In the genomic region with DNA sequence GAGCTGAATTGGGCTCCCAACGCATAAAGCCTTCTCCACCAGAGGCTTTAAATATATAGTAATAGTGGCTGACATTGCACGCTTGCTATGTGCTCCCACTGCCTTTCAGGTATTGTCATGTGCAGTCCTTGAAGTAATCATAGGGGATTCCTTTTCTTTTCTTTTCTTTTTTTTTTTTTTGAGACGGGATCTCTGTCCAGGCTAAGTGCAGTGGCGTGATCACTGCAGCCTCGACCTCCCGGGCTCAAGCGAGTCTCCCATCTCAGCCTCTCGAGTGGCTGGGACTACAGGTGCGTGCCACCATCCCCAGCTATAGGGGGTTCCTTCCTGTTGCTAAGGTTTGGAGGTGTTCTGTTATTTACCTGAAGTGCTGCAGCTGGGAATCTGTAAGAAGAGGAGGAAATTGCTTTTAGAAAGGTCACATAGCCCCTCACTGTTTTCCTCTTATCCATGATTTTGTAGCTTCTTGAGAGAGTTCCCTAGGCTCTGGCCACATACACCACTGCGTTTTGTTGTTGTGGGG, we compare ENCODE assay signal across 10 cellular contexts. TPM values are rescaled to one million over a fixed set of nuclear protein-coding genes. Genes with fewer than 3 reads are reported as not detected.
DNase-seq lines count a peak whose midpoint lies in the region; ATAC-seq, FAIRE-seq and TF ChIP-seq lines count a peak whose summit lies in the region.
"Had no signal": no experiment of that assay in that cellular context is flagged by ENCODE, and none has a peak within 500 bp of the region (broad histone marks: within the 10 kb centered on the region; RNA-seq: fewer than 3 reads in every experiment).

No MANE protein-coding gene starts in this region.

- H3K9me3 ChIP-seq in K562 (replicated peaks; ENCODE audit: control insufficient read depth, insufficient read depth, low read depth, low read length) (no peaks in the 10 kb centered on the region), lower lobe of right lung (no peaks in the 10 kb centered on the region), transverse colon (no peaks in the 10 kb centered on the region)

- H4K20me1 ChIP-seq in K562 (replicated peaks; ENCODE audit: control insufficient read depth, insufficient read depth, low read length), result peaks cover 9% of the 10 kb centered on the region

- POLR2A ChIA-PET in K562 (lab: Yijun Ruan, JAX), result interaction anchor here (0.7 to 2.7 kb wide), 15 partner anchors 8 to 317 kb away, joined by 3 to 31 read pairs (median 10); a partner anchor contains a TSS

- H3K27ac Mint-ChIP-seq in activated T-cell treated with anti-CD3 and anti-CD28 coated beads, Interleukin-2, amount 50 U/mL, for 24 hours, result peak overlapping the region; percentile 100

- peaks cover 43% of the 10 kb centered on the region for H3K4me1 Mint-ChIP-seq in activated T-cell treated with anti-CD3 and anti-CD28 coated beads, Interleukin-2, amount 50 U/mL, for 24 hours (ENCODE audit: low read depth)

- H3K4me1 ChIP-seq in K562 (replicated peaks in 1 of 2; ENCODE audit: control insufficient read depth in 2 of 2, insufficient read depth in 2 of 2, low read length in 2 of 2) (peaks cover 14 to 18% of the 10 kb centered on the region in 2 experiments; a peak in 4 of 5 replicates), lower lobe of right lung (peaks cover 42% of the 10 kb centered on the region), transverse colon (peaks cover 16 to 27% (median 21%) of the 10 kb centered on the region in 4 donors)

- TF ChIP-seq EP300 in K562 (IDR thresholded peaks at IDR 0.05; ENCODE audit: low read length) (no peak), transverse colon (IDR thresholded peaks at IDR 0.05; ENCODE audit: low read depth) (no peak)

- FAIRE-seq in K562 (lab: Jason Lieb, UNC), result no peak
- FAIRE-seq: urothelium cell line had no signal

- H3K27me3 ChIP-seq in K562 (ENCODE audit: control insufficient read depth in 2 of 2, insufficient read depth in 2 of 2, low read length in 2 of 2) (no peaks in the 10 kb centered on the region), lower lobe of right lung (ENCODE audit: low read depth) (no peaks in the 10 kb centered on the region), transverse colon (no peaks in the 10 kb centered on the region)

- H2AFZ ChIP-seq in K562 (ENCODE audit: low read depth, low read length), result no peak overlapping the region

- peak overlapping the region; percentile 98 for H3K4me3 Mint-ChIP-seq in activated T-cell treated with anti-CD3 and anti-CD28 coated beads, Interleukin-2, amount 50 U/mL, for 24 hours

- H3K9me3 Mint-ChIP-seq in activated T-cell treated with anti-CD3 and anti-CD28 coated beads, Interleukin-2, amount 50 U/mL, for 24 hours, result no peaks in the 10 kb centered on the region

- peaks cover 61% of the 10 kb centered on the region for H3K36me3 ChIP-seq in K562 (ENCODE audit: control insufficient read depth, insufficient read depth, low read length)
- peaks cover 49% of the 10 kb centered on the region for H3K36me3 ChIP-seq in lower lobe of right lung
- H3K36me3 ChIP-seq in transverse colon, result peaks cover 0 to 31% (median 17%) of the 10 kb centered on the region in 4 donors

- TF ChIP-seq RAD21 in K562 (CRISPR knock-in tag; conservative IDR thresholded peaks at IDR 0.05 in 1 of 2, IDR thresholded peaks at IDR 0.05 in 1 of 2), result no peak

- DNase-seq in activated T-cell treated with anti-CD3 and anti-CD28 coated beads, Interleukin-2, amount 50 U/mL, for 24 hours, result no peak
- DNase-seq in activated T-cell treated with anti-CD3 and anti-CD28 coated beads, Interleukin-2, amount 50 U/mL, for 1 hour, result no peak
- DNase-seq in K562 (ENCODE audit: extremely low read depth in 1 of 4, low spot score in 3 of 4), result no peak
- DNase-seq in lower lobe of right lung, result no peak
- no peak for DNase-seq in transverse colon
- DNase-seq in NCI-H526 treated with DMSO at 0.1 percent for 48 hours (lab: John Stamatoyannopoulos, UW), result no peak
- no peak for DNase-seq in stimulated activated CD4-positive, alpha-beta T cell treated with anti-CD3 and anti-CD28 coated beads, Interleukin-4, amount 100 ng/mL, for 1 hour
- DNase-seq: cortex of kidney had no signal

- peaks cover 68% of the 10 kb centered on the region for H3K36me3 Mint-ChIP-seq in activated T-cell treated with anti-CD3 and anti-CD28 coated beads, Interleukin-2, amount 50 U/mL, for 24 hours (ENCODE audit: low read depth)

- H3K4me3 ChIP-seq in K562 (peak overlapping the region; percentile 93), lower lobe of right lung (peak overlapping the region; percentile 89), transverse colon (peak overlapping the region; percentile 62 to 91 (median 71))

- ATAC-seq in K562 (no peak), lower lobe of right lung (no peak), GM18858 (IDR thresholded peaks at IDR 0.05; ENCODE audit: unreplicated experiment) (no peak)

- H3K9me1 ChIP-seq in K562 (ENCODE audit: control insufficient read depth, insufficient read depth, low read length), result no peaks in the 10 kb centered on the region

- H3K27ac ChIP-seq in K562 (ENCODE audit: extremely low read depth, low read depth, low read length) (peak overlapping the region; percentile 94), lower lobe of right lung (peak overlapping the region; percentile 96), transverse colon (peak overlapping the region; percentile 91 to 98 (median 94))

- no peak for TF ChIP-seq POLR2A in K562 (conservative IDR thresholded peaks at IDR 0.05)
- no peak for TF ChIP-seq POLR2A in transverse colon (IDR thresholded peaks at IDR 0.05)

- peaks cover 33% of the 10 kb centered on the region for H3K79me2 ChIP-seq in K562 (ENCODE audit: control insufficient read depth, insufficient read depth, low read length)

- in situ Hi-C loops in K562 (cut with MboI) (no loop called here), transverse colon (cut with MboI; ENCODE audit: low pct_ligation_motif_present in 1 of 4, low pct_unique_long_range_greater_than_20kb in 1 of 4, low sequenced_read_pairs in 3 of 4) (no loop called here)

- 2% methylated on average over 10 of the region's 10 CpGs for WGBS in K562 (ENCODE audit: insufficient coverage, low coverage, missing lambda C conversion rate)
- WGBS in transverse colon (ENCODE audit: low coverage in 1 of 2), 2 donors, result 3 to 8% methylated on average over 8 to 10 of the region's 10 CpGs

- H3K9ac ChIP-seq in K562 (ENCODE audit: insufficient read depth in 1 of 2, low read depth in 2 of 2, low read length in 2 of 2), result peak overlapping the region; percentile 92 to 95

- CTCF ChIA-PET in K562 (lab: Yijun Ruan, JAX; ENCODE audit: low intra/inter-chr PET ratio), result no interaction called here

- no peaks in the 10 kb centered on the region for H3K27me3 Mint-ChIP-seq in activated T-cell treated with anti-CD3 and anti-CD28 coated beads, Interleukin-2, amount 50 U/mL, for 24 hours

- intact Hi-C loops in K562 (cut with micrococcal nuclease) (loop anchor here (2.0 to 5.0 kb wide), 2 partner anchors 62 to 156 kb away; no protein-coding TSS in a partner anchor), lower lobe of right lung (cut with DNase I) (no loop called here), transverse colon (cut with DNase I; ENCODE audit: low total_unique reads) (no loop called here)

- no TSS peak for BruUV-seq in K562 (replicated peaks; lab: Mats Ljungman, UMichigan)

- TF ChIP-seq CTCF in K562 (IDR thresholded peaks at IDR 0.05 in 2 of 3, conservative IDR thresholded peaks at IDR 0.05 in 1 of 3; ENCODE audit: insufficient read depth in 2 of 3, low read depth in 1 of 3, low read length in 3 of 3), result no peak
- no peak for TF ChIP-seq CTCF in lower lobe of right lung (IDR thresholded peaks at IDR 0.05)
- TF ChIP-seq CTCF in transverse colon (IDR thresholded peaks at IDR 0.05), result no peak

- H3K4me2 ChIP-seq in K562 (ENCODE audit: insufficient read depth, low read length), result peak overlapping the region; percentile 99

RNA-seq across cellular contexts. Expression of a gene that starts 0.8 kb away (rescaled TPM):
- total RNA-seq in K562 (2011; cell fraction: chromatin; rRNA removed; ENCODE audit: low replicate concordance), result 253 and 412 TPM in 2 replicates
- 1,095 and 1,098 TPM in 2 replicates for total RNA-seq in K562 (2011; cell fraction: nucleolus; rRNA removed)
- total RNA-seq in K562 (2011; cell fraction: nucleoplasm; rRNA removed), result 971 and 1,742 TPM in 2 replicates
- total RNA-seq in K562 (2014; rRNA removed), result 2,067 and 2,551 TPM in 2 replicates
- 2,142 and 2,848 TPM in 2 replicates for total RNA-seq in K562 (2014; rRNA removed; fragmentation: Illumina TruSeq; extraction: Trizol)
- 2,702 and 3,023 TPM in 2 replicates for total RNA-seq in K562 (2015; rRNA removed; fragmentation: Illumina TruSeq; extraction: Trizol)
- 1,539 and 1,728 TPM in 2 replicates for total RNA-seq in K562 (2021)
- 5,002 and 6,155 TPM in 2 replicates for polyA plus RNA-seq in K562 (2011; rRNA removed)
- 2,939 and 4,172 TPM in 2 replicates for polyA plus RNA-seq in K562 (2011; cell fraction: cytosol; rRNA removed)
- polyA plus RNA-seq in K562 (2011; cell fraction: nucleus; rRNA removed), result 1,268 and 1,390 TPM in 2 replicates
- 3,200 and 4,932 TPM in 2 replicates for polyA plus RNA-seq in K562 (2012)
- polyA plus RNA-seq in K562 (2014; fragmentation: Illumina TruSeq; extraction: Trizol), result 4,115 and 4,591 TPM in 2 replicates
- polyA plus RNA-seq in K562 (2014; fragmentation: Nextera tagmentation; extraction: Ambion mirVana), result 1,000 to 10,000 TPM; 3,710 to 4,120 TPM
- 3,174 and 4,926 TPM in 2 replicates for polyA plus RNA-seq in K562 (2014; rRNA removed)
- 945 and 1,386 TPM in 2 replicates for polyA minus RNA-seq in K562 (2011; rRNA and poly(A)+ RNA removed)
- polyA minus RNA-seq in K562 (2011; cell fraction: cytosol; rRNA and poly(A)+ RNA removed), result 577 and 776 TPM in 2 replicates
- polyA minus RNA-seq in K562 (2011; cell fraction: nucleus; rRNA and poly(A)+ RNA removed), result 198 and 385 TPM in 2 replicates
- 810 TPM for total RNA-seq in lower lobe of right lung
- 100 to 1,000 TPM; 243 to 836 (median 677) TPM for total RNA-seq in transverse colon

RNA-seq across cellular contexts. Expression of a gene that starts 7.5 kb away (rescaled TPM):
- total RNA-seq in K562 (2011; cell fraction: chromatin; rRNA removed; ENCODE audit: low replicate concordance), result 4.9 and 13.4 TPM in 2 replicates
- 12.0 and 15.2 TPM in 2 replicates for total RNA-seq in K562 (2011; cell fraction: nucleolus; rRNA removed)
- total RNA-seq in K562 (2011; cell fraction: nucleoplasm; rRNA removed), result 8.1 and 8.3 TPM in 2 replicates
- total RNA-seq in K562 (2014; rRNA removed) (11.7 and 13.9 TPM in 2 replicates), K562 (2014; rRNA removed; fragmentation: Illumina TruSeq; extraction: Trizol) (3.9 and 4.7 TPM in 2 replicates), K562 (2015; rRNA removed; fragmentation: Illumina TruSeq; extraction: Trizol) (8.4 and 9.4 TPM in 2 replicates), K562 (2021) (10.6 TPM in 2 replicates), lower lobe of right lung (61.5 TPM), transverse colon (10 to 100 TPM; 11.5 to 81.1 (median 47.2) TPM)
- polyA plus RNA-seq in K562 (2011; rRNA removed) (5.3 and 7.5 TPM in 2 replicates), K562 (2014; fragmentation: Illumina TruSeq; extraction: Trizol) (11.3 TPM in 2 replicates), K562 (2014; fragmentation: Nextera tagmentation; extraction: Ambion mirVana) (10 to 100 TPM in 1 of 2 experiments, 1 to 10 TPM in 1; 4.4 to 10.2 TPM), K562 (2014; rRNA removed) (12.0 and 13.1 TPM in 2 replicates)
- polyA plus RNA-seq in K562 (2011; cell fraction: cytosol; rRNA removed), result 8.4 and 15.8 TPM in 2 replicates
- polyA plus RNA-seq in K562 (2011; cell fraction: nucleus; rRNA removed), result 8.6 and 12.3 TPM in 2 replicates
- polyA plus RNA-seq in K562 (2012), result 16.2 and 33.1 TPM in 2 replicates
- 2.5 and 4.1 TPM in 2 replicates for polyA minus RNA-seq in K562 (2011; rRNA and poly(A)+ RNA removed)
- polyA minus RNA-seq in K562 (2011; cell fraction: cytosol; rRNA and poly(A)+ RNA removed), result 2.3 and 3.0 TPM in 2 replicates
- 3.2 and 3.3 TPM in 2 replicates for polyA minus RNA-seq in K562 (2011; cell fraction: nucleus; rRNA and poly(A)+ RNA removed)

RNA-seq across cellular contexts. Expression of a gene that starts 18.7 kb away (rescaled TPM):
- total RNA-seq in K562 (2011; cell fraction: chromatin; rRNA removed; ENCODE audit: low replicate concordance), result 45.7 and 57.8 TPM in 2 replicates
- 36.1 and 40.2 TPM in 2 replicates for total RNA-seq in K562 (2011; cell fraction: nucleolus; rRNA removed)
- total RNA-seq in K562 (2011; cell fraction: nucleoplasm; rRNA removed), result 40.8 and 43.7 TPM in 2 replicates
- total RNA-seq in K562 (2014; rRNA removed) (9.4 and 12.0 TPM in 2 replicates), K562 (2014; rRNA removed; fragmentation: Illumina TruSeq; extraction: Trizol) (6.3 and 6.6 TPM in 2 replicates), K562 (2015; rRNA removed; fragmentation: Illumina TruSeq; extraction: Trizol) (9.0 and 9.4 TPM in 2 replicates), K562 (2021) (11.1 and 12.5 TPM in 2 replicates), lower lobe of right lung (17.1 TPM), transverse colon (10 to 100 TPM; 18.1 to 43.8 (median 27.8) TPM)
- polyA plus RNA-seq in K562 (2011; rRNA removed) (8.1 and 10.5 TPM in 2 replicates), K562 (2014; fragmentation: Illumina TruSeq; extraction: Trizol) (10.5 and 12.6 TPM in 2 replicates), K562 (2014; fragmentation: Nextera tagmentation; extraction: Ambion mirVana) (1 to 10 TPM; 3.4 to 3.6 TPM), K562 (2014; rRNA removed) (8.3 and 8.8 TPM in 2 replicates)
- 5.6 and 8.2 TPM in 2 replicates for polyA plus RNA-seq in K562 (2011; cell fraction: cytosol; rRNA removed)
- polyA plus RNA-seq in K562 (2011; cell fraction: nucleus; rRNA removed), result 7.3 and 11.3 TPM in 2 replicates
- polyA plus RNA-seq in K562 (2012), result 10.6 and 11.1 TPM in 2 replicates
- polyA minus RNA-seq in K562 (2011; rRNA and poly(A)+ RNA removed), result 12.3 and 18.9 TPM in 2 replicates
- polyA minus RNA-seq in K562 (2011; cell fraction: cytosol; rRNA and poly(A)+ RNA removed), result 4.2 and 8.2 TPM in 2 replicates
- polyA minus RNA-seq in K562 (2011; cell fraction: nucleus; rRNA and poly(A)+ RNA removed), result 5.3 and 8.8 TPM in 2 replicates

RNA-seq across cellular contexts. Expression of a gene that starts 19.2 kb away (rescaled TPM):
- 29.7 and 49.0 TPM in 2 replicates for total RNA-seq in K562 (2011; cell fraction: chromatin; rRNA removed; ENCODE audit: low replicate concordance)
- total RNA-seq in K562 (2011; cell fraction: nucleolus; rRNA removed), result 21.0 and 22.5 TPM in 2 replicates
- 22.1 and 38.2 TPM in 2 replicates for total RNA-seq in K562 (2011; cell fraction: nucleoplasm; rRNA removed)
- total RNA-seq in K562 (2014; rRNA removed) (6.0 and 12.2 TPM in 2 replicates), K562 (2014; rRNA removed; fragmentation: Illumina TruSeq; extraction: Trizol) (8.8 and 9.0 TPM in 2 replicates), K562 (2015; rRNA removed; fragmentation: Illumina TruSeq; extraction: Trizol) (6.8 and 7.8 TPM in 2 replicates), K562 (2021) (8.2 and 9.6 TPM in 2 replicates), lower lobe of right lung (0.27 TPM), transverse colon (1 to 10 TPM in 3 of 4 donors, not detected in 1; 3.4 to 8.3 (median 5.1) TPM)
- polyA plus RNA-seq in K562 (2011; rRNA removed) (5.5 and 7.7 TPM in 2 replicates), K562 (2014; fragmentation: Illumina TruSeq; extraction: Trizol) (11.8 and 12.1 TPM in 2 replicates), K562 (2014; fragmentation: Nextera tagmentation; extraction: Ambion mirVana) (10 to 100 TPM; 11.5 to 16.0 TPM), K562 (2014; rRNA removed) (10.9 and 14.5 TPM in 2 replicates)
- 5.1 and 7.1 TPM in 2 replicates for polyA plus RNA-seq in K562 (2011; cell fraction: cytosol; rRNA removed)
- polyA plus RNA-seq in K562 (2011; cell fraction: nucleus; rRNA removed), result 8.0 and 9.9 TPM in 2 replicates
- polyA plus RNA-seq in K562 (2012), result 10.0 and 17.2 TPM in 2 replicates
- 5.8 and 9.6 TPM in 2 replicates for polyA minus RNA-seq in K562 (2011; rRNA and poly(A)+ RNA removed)
- 3.7 and 6.1 TPM in 2 replicates for polyA minus RNA-seq in K562 (2011; cell fraction: cytosol; rRNA and poly(A)+ RNA removed)
- polyA minus RNA-seq in K562 (2011; cell fraction: nucleus; rRNA and poly(A)+ RNA removed), result 6.6 and 7.0 TPM in 2 replicates

RNA-seq across cellular contexts. Expression of a gene that starts 23.1 kb away (rescaled TPM):
- 30.5 and 61.9 TPM in 2 replicates for total RNA-seq in K562 (2011; cell fraction: chromatin; rRNA removed; ENCODE audit: low replicate concordance)
- 43.8 and 46.4 TPM in 2 replicates for total RNA-seq in K562 (2011; cell fraction: nucleolus; rRNA removed)
- 40.5 and 42.9 TPM in 2 replicates for total RNA-seq in K562 (2011; cell fraction: nucleoplasm; rRNA removed)
- total RNA-seq in K562 (2014; rRNA removed), result 72.5 and 96.7 TPM in 2 replicates
- 58.6 and 60.6 TPM in 2 replicates for total RNA-seq in K562 (2014; rRNA removed; fragmentation: Illumina TruSeq; extraction: Trizol)
- total RNA-seq in K562 (2015; rRNA removed; fragmentation: Illumina TruSeq; extraction: Trizol), result 94.7 and 97.8 TPM in 2 replicates
- total RNA-seq in K562 (2021), result 141 and 153 TPM in 2 replicates
- polyA plus RNA-seq in K562 (2011; rRNA removed), result 46.3 and 61.6 TPM in 2 replicates
- polyA plus RNA-seq in K562 (2011; cell fraction: cytosol; rRNA removed), result 43.4 and 85.3 TPM in 2 replicates
- 24.4 and 32.6 TPM in 2 replicates for polyA plus RNA-seq in K562 (2011; cell fraction: nucleus; rRNA removed)
- 310 and 384 TPM in 2 replicates for polyA plus RNA-seq in K562 (2012)
- 108 and 109 TPM in 2 replicates for polyA plus RNA-seq in K562 (2014; fragmentation: Illumina TruSeq; extraction: Trizol)
- 10 to 100 TPM; 29.4 to 46.0 TPM for polyA plus RNA-seq in K562 (2014; fragmentation: Nextera tagmentation; extraction: Ambion mirVana)
- polyA plus RNA-seq in K562 (2014; rRNA removed), result 62.2 and 66.7 TPM in 2 replicates
- polyA minus RNA-seq in K562 (2011; rRNA and poly(A)+ RNA removed), result 83.5 and 143 TPM in 2 replicates
- polyA minus RNA-seq in K562 (2011; cell fraction: cytosol; rRNA and poly(A)+ RNA removed), result 71.9 and 78.2 TPM in 2 replicates
- polyA minus RNA-seq in K562 (2011; cell fraction: nucleus; rRNA and poly(A)+ RNA removed), result 13.9 and 17.1 TPM in 2 replicates
- 382 TPM for total RNA-seq in lower lobe of right lung
- total RNA-seq in transverse colon, result 10 to 100 TPM; 26.2 to 94.1 (median 65.7) TPM
